8 cellular contexts compared by ENCODE assay signal in genomic region chr2:132670961-132671781, GRCh38. TPM values are rescaled to one million over a fixed set of nuclear protein-coding genes. Genes with fewer than 3 reads are reported as not detected.
DNase-seq lines count a peak whose midpoint lies in the region; ATAC-seq lines count a peak whose summit lies in the region.
"Had no signal": no experiment of that assay in that cellular context is flagged by ENCODE, and none has a peak within 500 bp of the region (broad histone marks: within the 10 kb centered on the region; RNA-seq: fewer than 3 reads in every experiment).

No MANE protein-coding gene starts in this region.

- peak; percentile 89 for DNase-seq in HS-5 (ENCODE audit: low read depth)
- peak; percentile 35 for DNase-seq in adipocyte (ENCODE audit: low read depth)
- peak; percentile 28 for DNase-seq in iPS-NIHi11 (ENCODE audit: low spot score)
- DNase-seq in stimulated activated naive B cell treated with anti-CD40 and anti-IgM and Interleukin-4, amounts not matched to agents 10 μg/mL and 1 μg/mL and 100 μg/mL, for 72 hours, result no peak
- DNase-seq in activated T-cell treated with anti-CD3 and anti-CD28 coated beads, Interleukin-2, amount 50 U/mL, for 4 hours, result no peak
- no peak for DNase-seq in NCI-H187 treated with DMSO at 0.1 percent for 48 hours (lab: John Stamatoyannopoulos, UW)

- no peaks in the 10 kb centered on the region for H3K9me3 Mint-ChIP-seq in stimulated activated naive B cell treated with anti-CD40 and anti-IgM and Interleukin-4, amounts not matched to agents 10 μg/mL and 1 μg/mL and 100 μg/mL, for 72 hours
- no peaks in the 10 kb centered on the region for H3K9me3 Mint-ChIP-seq in activated T-cell treated with anti-CD3 and anti-CD28 coated beads, Interleukin-2, amount 50 U/mL, for 4 hours
- H3K9me3 Mint-ChIP-seq: activated naive CD4-positive, alpha-beta T cell treated with anti-CD3 and anti-CD28 coated beads, Interleukin-2, amount 50 U/mL, for 24 hours had no signal

- peaks cover 32% of the 10 kb centered on the region for H3K4me1 ChIP-seq in adipocyte (ENCODE audit: control insufficient read depth, insufficient read depth, low read length)

- H3K9me3 ChIP-seq in adipocyte (ENCODE audit: control insufficient read depth, low read length), result no peaks in the 10 kb centered on the region

- H3K4me1 Mint-ChIP-seq in stimulated activated naive B cell treated with anti-CD40 and anti-IgM and Interleukin-4, amounts not matched to agents 10 μg/mL and 1 μg/mL and 100 μg/mL, for 72 hours, result peaks cover 4 to 13% of the 10 kb centered on the region in 2 donors
- H3K4me1 Mint-ChIP-seq in activated T-cell treated with anti-CD3 and anti-CD28 coated beads, Interleukin-2, amount 50 U/mL, for 4 hours (ENCODE audit: low read depth), result no peaks in the 10 kb centered on the region
- H3K4me1 Mint-ChIP-seq: activated naive CD4-positive, alpha-beta T cell treated with anti-CD3 and anti-CD28 coated beads, Interleukin-2, amount 50 U/mL, for 24 hours had no signal

- H3K36me3 Mint-ChIP-seq in stimulated activated naive B cell treated with anti-CD40 and anti-IgM and Interleukin-4, amounts not matched to agents 10 μg/mL and 1 μg/mL and 100 μg/mL, for 72 hours, result peaks cover 2 to 5% of the 10 kb centered on the region in 2 donors
- H3K36me3 Mint-ChIP-seq in activated T-cell treated with anti-CD3 and anti-CD28 coated beads, Interleukin-2, amount 50 U/mL, for 4 hours (ENCODE audit: insufficient read depth), result no peaks in the 10 kb centered on the region
- H3K36me3 Mint-ChIP-seq: activated naive CD4-positive, alpha-beta T cell treated with anti-CD3 and anti-CD28 coated beads, Interleukin-2, amount 50 U/mL, for 24 hours had no signal

- peak overlapping the region; percentile 27 to 31 for H3K4me3 Mint-ChIP-seq in stimulated activated naive B cell treated with anti-CD40 and anti-IgM and Interleukin-4, amounts not matched to agents 10 μg/mL and 1 μg/mL and 100 μg/mL, for 72 hours
- H3K4me3 Mint-ChIP-seq in activated T-cell treated with anti-CD3 and anti-CD28 coated beads, Interleukin-2, amount 50 U/mL, for 4 hours, result no peak overlapping the region
- H3K4me3 Mint-ChIP-seq: activated naive CD4-positive, alpha-beta T cell treated with anti-CD3 and anti-CD28 coated beads, Interleukin-2, amount 50 U/mL, for 24 hours had no signal

- peaks cover 14% of the 10 kb centered on the region for H3K27me3 ChIP-seq in adipocyte (replicated peaks; ENCODE audit: control insufficient read depth, insufficient read depth, low read length)

- no peak for ATAC-seq in stimulated activated naive B cell treated with anti-CD40 and anti-IgM and Interleukin-4, amounts not matched to agents 10 μg/mL and 1 μg/mL and 100 μg/mL, for 72 hours (replicated peaks)
- no peak for ATAC-seq in GM21576 (IDR thresholded peaks at IDR 0.05; ENCODE audit: unreplicated experiment)
- no peak for ATAC-seq in activated T-cell treated with anti-CD3 and anti-CD28 coated beads, Interleukin-2, amount 50 U/mL, for 4 hours

- H3K36me3 ChIP-seq in adipocyte (ENCODE audit: control insufficient read depth, insufficient read depth, low read length, severe bottlenecking), result no peaks in the 10 kb centered on the region

- peak overlapping the region; percentile 3 for H3K9ac ChIP-seq in adipocyte (ENCODE audit: low read length)

- peak overlapping the region; percentile 75 for H3K27ac Mint-ChIP-seq in stimulated activated naive B cell treated with anti-CD40 and anti-IgM and Interleukin-4, amounts not matched to agents 10 μg/mL and 1 μg/mL and 100 μg/mL, for 72 hours
- H3K27ac Mint-ChIP-seq: activated naive CD4-positive, alpha-beta T cell treated with anti-CD3 and anti-CD28 coated beads, Interleukin-2, amount 50 U/mL, for 24 hours had no signal

- H3K4me3 ChIP-seq in adipocyte (ENCODE audit: low read length), result peak overlapping the region; percentile 81

- peaks cover 39 to 60% of the 10 kb centered on the region in 2 donors for H3K27me3 Mint-ChIP-seq in stimulated activated naive B cell treated with anti-CD40 and anti-IgM and Interleukin-4, amounts not matched to agents 10 μg/mL and 1 μg/mL and 100 μg/mL, for 72 hours
- H3K27me3 Mint-ChIP-seq in activated T-cell treated with anti-CD3 and anti-CD28 coated beads, Interleukin-2, amount 50 U/mL, for 4 hours (ENCODE audit: low read depth), result peaks cover 44% of the 10 kb centered on the region

RNA-seq across cellular contexts. Expression of gene LYPD1, which starts 1.2 kb away (rescaled TPM):
- total RNA-seq in activated T-cell treated with anti-CD3 and anti-CD28 coated beads, Interleukin-2, amount 50 U/mL, for 4 hours, result not detected

Comparison
In these comparisons a context has a peak if more than half of its experiments do, and no peak if none do; other contexts are left out.
1. DNase-seq: peak in HS-5 (single experiment), adipocyte (single experiment) and iPS-NIHi11 (single experiment); none in stimulated activated naive B cell treated with anti-CD40 and anti-IgM and Interleukin-4, amounts not matched to agents 10 μg/mL and 1 μg/mL and 100 μg/mL, for 72 hours (single experiment), activated T-cell treated with anti-CD3 and anti-CD28 coated beads, Interleukin-2, amount 50 U/mL, for 4 hours (single experiment) and NCI-H187 treated with DMSO at 0.1 percent for 48 hours (single experiment).